13 cellular contexts compared by ENCODE assay signal in the genomic region with DNA sequence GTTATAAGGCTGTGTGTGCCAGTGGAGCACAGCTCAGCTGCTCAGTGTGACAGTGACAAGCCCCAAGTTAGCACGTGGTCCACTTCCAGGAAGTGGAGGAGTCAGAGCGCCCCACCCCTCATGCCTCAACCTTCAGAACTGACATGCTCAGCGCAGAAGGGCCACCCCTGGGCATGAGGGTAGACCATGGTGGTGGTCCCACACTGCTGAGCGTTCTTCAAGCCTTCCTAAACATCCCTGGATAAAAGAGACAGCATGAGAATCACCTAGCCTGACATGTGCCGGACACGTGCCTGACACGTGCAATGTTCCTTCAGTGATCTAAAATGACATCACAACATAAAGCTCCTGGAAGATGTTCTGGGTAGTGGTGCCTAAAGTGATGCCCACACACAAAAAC. TPM values are rescaled to one million over a fixed set of nuclear protein-coding genes. Genes with fewer than 3 reads are reported as not detected.
DNase-seq lines count a peak whose midpoint lies in the region; ATAC-seq and TF ChIP-seq lines count a peak whose summit lies in the region.
"Had no signal": no experiment of that assay in that cellular context is flagged by ENCODE, and none has a peak within 500 bp of the region (broad histone marks: within the 10 kb centered on the region; RNA-seq: fewer than 3 reads in every experiment).

No MANE protein-coding gene starts in this region.

- no peak for TF ChIP-seq CTCF in coronary artery (IDR thresholded peaks at IDR 0.05)

- CTCF ChIA-PET in T-cell (lab: Charles Lee) = interaction anchor here in 1 of 2 donors (0.9 to 1.0 kb wide), 2 partner anchors 12 to 87 kb away, joined by 3 read pairs; no protein-coding TSS in a partner anchor

- peak overlapping the region; percentile 8 to 86 for H3K27ac ChIP-seq in coronary artery
- H3K27ac ChIP-seq: WERI-Rb-1 had no signal

- H3K4me1 Mint-ChIP-seq in T-cell = peaks cover 86 to 89% (median 86%) of the 10 kb centered on the region in 3 donors

- peak overlapping the region; percentile 91 to 97 for H3K27ac Mint-ChIP-seq in T-cell

- peak overlapping the region; percentile 19 to 71 (median 58) for H3K4me3 Mint-ChIP-seq in T-cell

- DNase-seq in T-cell = peak in 32 of 34 experiments; percentile 45 to 80 (median 62)
- peak; percentile 36 for DNase-seq in activated CD8-positive, alpha-beta memory T cell treated with anti-CD3 and anti-CD28 coated beads, Interleukin-2, amount 50 U/mL, for 24 hours (ENCODE audit: extremely low read depth)
- no peak for DNase-seq in coronary artery (ENCODE audit: low spot score)
- peak; percentile 46 for DNase-seq in stimulated activated CD8-positive, alpha-beta memory T cell treated with anti-CD3 and anti-CD28 coated beads, Interleukin-4, amount 100 ng/mL, for 24 hours (ENCODE audit: low read depth)
- no peak for DNase-seq in GM19240 (ENCODE audit: insufficient read length, low spot score)
- no peak for DNase-seq in NCI-H187 treated with DMSO at 0.1 percent for 48 hours (lab: John Stamatoyannopoulos, UW)
- DNase-seq: Calu3, cerebellar nuclear complex, left colon, nucleus accumbens, WERI-Rb-1 had no signal

- H3K9me3 Mint-ChIP-seq in T-cell = no peaks in the 10 kb centered on the region

- H3K36me3 Mint-ChIP-seq in T-cell = peaks cover 8% of the 10 kb centered on the region

- POLR2A ChIA-PET in T-cell (lab: Charles Lee) = no interaction called here

- H3K4me3 ChIP-seq in coronary artery = no peak overlapping the region

- no peaks in the 10 kb centered on the region for H3K27me3 Mint-ChIP-seq in T-cell

- ATAC-seq in T-cell (replicated peaks in 1 of 4) (peak; percentile 71 to 77 (median 74)), HG02678 (IDR thresholded peaks at IDR 0.05; ENCODE audit: unreplicated experiment) (no peak), HG03378 (IDR thresholded peaks at IDR 0.05; ENCODE audit: unreplicated experiment) (no peak)
- ATAC-seq: left colon had no signal

RNA-seq across cellular contexts. Expression of a gene that starts 16.8 kb away (rescaled TPM):
- 10 to 100 TPM; 37.3 to 65.5 (median 53.4) TPM for total RNA-seq in T-cell

Comparison
In these comparisons a context has a peak if more than half of its experiments do, and no peak if none do; other contexts are left out.
1. ATAC-seq: peak in T-cell (4 of 4); none in HG02678 (single experiment) and HG03378 (single experiment).
2. DNase-seq: peak in T-cell (32 of 34), activated CD8-positive, alpha-beta memory T cell treated with anti-CD3 and anti-CD28 coated beads, Interleukin-2, amount 50 U/mL, for 24 hours (single experiment) and stimulated activated CD8-positive, alpha-beta memory T cell treated with anti-CD3 and anti-CD28 coated beads, Interleukin-4, amount 100 ng/mL, for 24 hours (single experiment); none in coronary artery (single experiment), GM19240 (single experiment) and NCI-H187 treated with DMSO at 0.1 percent for 48 hours (single experiment).